ENCODE assay signal across 10 cellular contexts in genomic region chr19:57946316-57946715, GRCh38.
DNase-seq lines count a peak whose midpoint lies in the region; ATAC-seq, FAIRE-seq and TF ChIP-seq lines count a peak whose summit lies in the region.
"Had no signal": no experiment of that assay in that cellular context is flagged by ENCODE, and none has a peak within 500 bp of the region (broad histone marks: within the 10 kb centered on the region; RNA-seq: fewer than 3 reads in every experiment).

No MANE protein-coding gene starts in this region.

- H3K27ac Mint-ChIP-seq in stimulated activated naive CD8-positive, alpha-beta T cell treated with anti-CD3 and anti-CD28 coated beads, Interleukin-15, Interleukin-2, amounts not matched to agents 100 ng/mL and 50 ng/mL, for 24 hours: no peak overlapping the region
- H3K27ac Mint-ChIP-seq in memory B cell: peak overlapping the region; percentile 3

- no peak for FAIRE-seq in GM19239 (lab: Jason Lieb, UNC)

- peaks cover 22% of the 10 kb centered on the region for H3K4me1 Mint-ChIP-seq in stimulated activated naive CD8-positive, alpha-beta T cell treated with anti-CD3 and anti-CD28 coated beads, Interleukin-15, Interleukin-2, amounts not matched to agents 100 ng/mL and 50 ng/mL, for 24 hours (ENCODE audit: low read depth)
- H3K4me1 Mint-ChIP-seq in memory B cell: peaks cover 15% of the 10 kb centered on the region

- peak overlapping the region; percentile 93 for H3K4me3 ChIP-seq in astrocyte of the cerebellum (ENCODE audit: low read depth, low read length)

- POLR2A ChIA-PET in RWPE1 (lab: Yijun Ruan, JAX; ENCODE audit: low non-redundant PET): no interaction called here

- peaks cover 47% of the 10 kb centered on the region for H3K9me3 Mint-ChIP-seq in stimulated activated naive CD8-positive, alpha-beta T cell treated with anti-CD3 and anti-CD28 coated beads, Interleukin-15, Interleukin-2, amounts not matched to agents 100 ng/mL and 50 ng/mL, for 24 hours
- H3K9me3 Mint-ChIP-seq in memory B cell: peaks cover 30% of the 10 kb centered on the region

- H3K27me3 Mint-ChIP-seq in stimulated activated naive CD8-positive, alpha-beta T cell treated with anti-CD3 and anti-CD28 coated beads, Interleukin-15, Interleukin-2, amounts not matched to agents 100 ng/mL and 50 ng/mL, for 24 hours: no peaks in the 10 kb centered on the region
- H3K27me3 Mint-ChIP-seq in memory B cell: no peaks in the 10 kb centered on the region

- peaks cover 61% of the 10 kb centered on the region for H3K36me3 Mint-ChIP-seq in stimulated activated naive CD8-positive, alpha-beta T cell treated with anti-CD3 and anti-CD28 coated beads, Interleukin-15, Interleukin-2, amounts not matched to agents 100 ng/mL and 50 ng/mL, for 24 hours (ENCODE audit: low read depth)
- peaks cover 48% of the 10 kb centered on the region for H3K36me3 Mint-ChIP-seq in memory B cell

- no peak overlapping the region for H3K27ac ChIP-seq in RWPE1

- in situ Hi-C loops in astrocyte of the cerebellum (cut with HindIII; ENCODE audit: low sequenced_read_pairs): no loop called here

- no peak for DNase-seq in stimulated activated naive CD8-positive, alpha-beta T cell treated with anti-CD3 and anti-CD28 coated beads, Interleukin-15, Interleukin-2, amounts not matched to agents 100 U/mL and 50 U/mL, for 24 hours
- DNase-seq in astrocyte of the cerebellum (ENCODE audit: low read depth) (no peak), memory B cell (ENCODE audit: low spot score in 2 of 2) (no peak), GM19239 (ENCODE audit: insufficient read length, low spot score) (no peak), NCI-H1092 treated with DMSO at 0.1 percent for 48 hours (lab: John Stamatoyannopoulos, UW) (no peak), RWPE1 (ENCODE audit: low spot score) (no peak)
- DNase-seq: GF-D8, NCI-H1930 had no signal

- peak overlapping the region; percentile 92 for H3K4me3 Mint-ChIP-seq in stimulated activated naive CD8-positive, alpha-beta T cell treated with anti-CD3 and anti-CD28 coated beads, Interleukin-15, Interleukin-2, amounts not matched to agents 100 ng/mL and 50 ng/mL, for 24 hours
- peak overlapping the region; percentile 97 for H3K4me3 Mint-ChIP-seq in memory B cell

- TF ChIP-seq CTCF in astrocyte of the cerebellum (IDR thresholded peaks at IDR 0.05; ENCODE audit: low read depth, low read length, missing control alignments): no peak
- TF ChIP-seq CTCF in RWPE1 (conservative IDR thresholded peaks at IDR 0.05; ENCODE audit: low read depth): no peak

- CTCF ChIA-PET in RWPE1 (lab: Yijun Ruan, JAX): no interaction called here

- ATAC-seq in stimulated activated naive CD8-positive, alpha-beta T cell treated with anti-CD3 and anti-CD28 coated beads, Interleukin-15, Interleukin-2, amounts not matched to agents 100 U/mL and 50 U/mL, for 24 hours: no peak
- ATAC-seq in memory B cell (ENCODE audit: low read depth) (no peak), GM18520 (IDR thresholded peaks at IDR 0.05; ENCODE audit: unreplicated experiment) (no peak)
